ENCODE assay signal across 29 cellular contexts in the genomic region with DNA sequence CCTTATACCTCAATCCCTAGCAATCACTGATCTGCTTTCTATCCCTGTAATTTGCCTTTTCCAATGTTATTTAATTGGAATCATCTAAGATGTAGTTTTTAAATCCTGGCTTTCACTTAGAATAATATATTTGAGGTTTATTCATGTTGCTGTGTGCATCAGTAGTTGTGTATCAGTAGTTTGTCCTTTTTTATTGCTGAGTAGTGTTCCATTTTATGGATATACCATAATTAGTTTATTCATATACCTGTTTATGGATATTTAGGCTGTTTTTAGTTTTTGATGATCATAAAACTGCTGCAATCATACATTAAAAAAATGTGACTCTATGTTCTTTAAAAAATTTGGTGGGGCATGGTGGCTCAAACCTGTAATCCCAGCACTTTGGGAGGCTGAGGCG. TPM values are rescaled to one million over a fixed set of nuclear protein-coding genes. Genes with fewer than 3 reads are reported as not detected.
DNase-seq lines count a peak whose midpoint lies in the region; ATAC-seq, FAIRE-seq and TF ChIP-seq lines count a peak whose summit lies in the region.
"Had no signal": no experiment of that assay in that cellular context is flagged by ENCODE, and none has a peak within 500 bp of the region (broad histone marks: within the 10 kb centered on the region; RNA-seq: fewer than 3 reads in every experiment).

No MANE protein-coding gene starts in this region.

- no peak for ATAC-seq in activated T-cell treated with anti-CD3 and anti-CD28 coated beads, Interleukin-2, amount 50 U/mL, for 72 hours (replicated peaks in 1 of 2)
- ATAC-seq in stimulated activated naive B cell treated with anti-CD40 and anti-IgM and Interleukin-4, amounts not matched to agents 10 μg/mL and 1 μg/mL and 100 μg/mL, for 72 hours (replicated peaks): no peak
- ATAC-seq in effector memory CD8-positive, alpha-beta T cell (replicated peaks): no peak
- ATAC-seq: GM12878 had no signal

- DNase-seq in activated T-cell treated with anti-CD3 and anti-CD28 coated beads, Interleukin-2, amount 50 U/mL, for 72 hours: no peak
- DNase-seq in activated T-cell treated with anti-CD3 and anti-CD28 coated beads for 4 hours: no peak
- DNase-seq in endodermal cell: no peak
- no peak for DNase-seq in stimulated activated naive B cell treated with anti-CD40 and anti-IgM and Interleukin-4, amounts not matched to agents 10 μg/mL and 1 μg/mL and 100 μg/mL, for 72 hours
- DNase-seq in stimulated activated CD4-positive, alpha-beta T cell treated with anti-CD3 and anti-CD28 coated beads, Interleukin-1b, Interleukin-23, amount 100 ng/mL, for 48 hours: no peak
- DNase-seq in effector memory CD8-positive, alpha-beta T cell: no peak
- DNase-seq in small intestine: no peak
- DNase-seq: 8988T; ACHN; BE2C; C1 segment of cervical spinal cord; CD4-positive, alpha-beta memory T cell; CD4-positive, CD25-positive, alpha-beta regulatory T cell; CD8-positive, alpha-beta memory T cell; COR-L47; DMS 273 treated with DMSO at 0.1 percent for 48 hours; DMS153; DMS53; DMS79; DND-41; EL; GDM1 had no signal

- H3K27me3 Mint-ChIP-seq in activated T-cell treated with anti-CD3 and anti-CD28 coated beads, Interleukin-2, amount 50 U/mL, for 72 hours (ENCODE audit: low read depth): no peaks in the 10 kb centered on the region
- H3K27me3 Mint-ChIP-seq in endodermal cell (ENCODE audit: insufficient read depth): peaks cover 4% of the 10 kb centered on the region
- H3K27me3 Mint-ChIP-seq in stimulated activated naive B cell treated with anti-CD40 and anti-IgM and Interleukin-4, amounts not matched to agents 10 μg/mL and 1 μg/mL and 100 μg/mL, for 72 hours: no peaks in the 10 kb centered on the region
- H3K27me3 Mint-ChIP-seq in effector memory CD8-positive, alpha-beta T cell: no peaks in the 10 kb centered on the region
- H3K27me3 Mint-ChIP-seq: CD4-positive, alpha-beta memory T cell; CD4-positive, CD25-positive, alpha-beta regulatory T cell; CD8-positive, alpha-beta memory T cell had no signal

- FAIRE-seq in small intestine (lab: Jason Lieb, UNC): no peak
- FAIRE-seq: A204.1, GM12878, GM12892, GM18507 had no signal

- H3K27me3 ChIP-seq in OCI-LY3 (ENCODE audit: low read depth, low read length): no peaks in the 10 kb centered on the region
- H3K27me3 ChIP-seq in endodermal cell (ENCODE audit: control insufficient read depth, insufficient read depth, low read length, poor library complexity, severe bottlenecking): no peaks in the 10 kb centered on the region
- no peaks in the 10 kb centered on the region for H3K27me3 ChIP-seq in small intestine (ENCODE audit: control insufficient read depth in 2 of 2, insufficient read depth in 2 of 2, low read length in 2 of 2)
- H3K27me3 ChIP-seq: BE2C, BLaER1 had no signal

- H3K9me3 Mint-ChIP-seq in activated T-cell treated with anti-CD3 and anti-CD28 coated beads, Interleukin-2, amount 50 U/mL, for 72 hours: peaks cover 1 to 7% of the 10 kb centered on the region in 2 donors
- peaks cover 11% of the 10 kb centered on the region for H3K9me3 Mint-ChIP-seq in endodermal cell
- peaks cover 5 to 12% of the 10 kb centered on the region in 2 donors for H3K9me3 Mint-ChIP-seq in stimulated activated naive B cell treated with anti-CD40 and anti-IgM and Interleukin-4, amounts not matched to agents 10 μg/mL and 1 μg/mL and 100 μg/mL, for 72 hours
- H3K9me3 Mint-ChIP-seq in effector memory CD8-positive, alpha-beta T cell: no peaks in the 10 kb centered on the region

- H3K4me1 ChIP-seq in OCI-LY3 (ENCODE audit: low read length) (peaks cover 32% of the 10 kb centered on the region), endodermal cell (ENCODE audit: control insufficient read depth, insufficient read depth, low read length) (no peaks in the 10 kb centered on the region), small intestine (ENCODE audit: control insufficient read depth in 2 of 2, insufficient read depth in 1 of 2, low read depth in 1 of 2, low read length in 1 of 2) (peaks cover 0 to 10% of the 10 kb centered on the region in 2 donors)

- WGBS in endodermal cell (ENCODE audit: insufficient coverage in 1 of 2, insufficient read length in 1 of 2), 2 experiments: 100% methylated on average over 1 of the region's 1 CpG; no CpG with 5 or more reads in 1 of the 2 experiments
- WGBS in small intestine, 3 donors: 96 to 100% (median 100%) methylated on average over 1 of the region's 1 CpG

- TF ChIP-seq CTCF in OCI-LY3 (IDR thresholded peaks at IDR 0.05; ENCODE audit: low read depth, low read length): no peak
- no peak for TF ChIP-seq CTCF in endodermal cell (conservative IDR thresholded peaks at IDR 0.05)

- H3K4me1 Mint-ChIP-seq in activated T-cell treated with anti-CD3 and anti-CD28 coated beads, Interleukin-2, amount 50 U/mL, for 72 hours (ENCODE audit: low read depth): peaks cover 30% of the 10 kb centered on the region
- no peaks in the 10 kb centered on the region for H3K4me1 Mint-ChIP-seq in endodermal cell
- H3K4me1 Mint-ChIP-seq in stimulated activated naive B cell treated with anti-CD40 and anti-IgM and Interleukin-4, amounts not matched to agents 10 μg/mL and 1 μg/mL and 100 μg/mL, for 72 hours: peaks cover 32 to 39% of the 10 kb centered on the region in 2 donors
- H3K4me1 Mint-ChIP-seq in effector memory CD8-positive, alpha-beta T cell (ENCODE audit: low read depth in 2 of 2): peaks cover 9 to 22% of the 10 kb centered on the region in 2 donors

- H3K27ac Mint-ChIP-seq in activated T-cell treated with anti-CD3 and anti-CD28 coated beads, Interleukin-2, amount 50 U/mL, for 72 hours: peak overlapping the region; percentile 58
- H3K27ac Mint-ChIP-seq in endodermal cell: no peak overlapping the region
- H3K27ac Mint-ChIP-seq in stimulated activated naive B cell treated with anti-CD40 and anti-IgM and Interleukin-4, amounts not matched to agents 10 μg/mL and 1 μg/mL and 100 μg/mL, for 72 hours: peak overlapping the region; percentile 22
- no peak overlapping the region for H3K27ac Mint-ChIP-seq in effector memory CD8-positive, alpha-beta T cell
- H3K27ac Mint-ChIP-seq: CD14-positive monocyte; CD4-positive, alpha-beta memory T cell; CD4-positive, CD25-positive, alpha-beta regulatory T cell had no signal

- no peaks in the 10 kb centered on the region for H3K79me2 ChIP-seq in OCI-LY3 (ENCODE audit: low read length)

- no peaks in the 10 kb centered on the region for H4K20me1 ChIP-seq in OCI-LY3 (ENCODE audit: insufficient read depth, low read length)
- H4K20me1 ChIP-seq: BLaER1 had no signal

- peaks cover 22 to 52% of the 10 kb centered on the region in 2 donors for H3K36me3 Mint-ChIP-seq in activated T-cell treated with anti-CD3 and anti-CD28 coated beads, Interleukin-2, amount 50 U/mL, for 72 hours (ENCODE audit: insufficient read depth in 2 of 2)
- peaks cover 38% of the 10 kb centered on the region for H3K36me3 Mint-ChIP-seq in endodermal cell (ENCODE audit: low read depth)
- peaks cover 27 to 46% of the 10 kb centered on the region in 2 donors for H3K36me3 Mint-ChIP-seq in stimulated activated naive B cell treated with anti-CD40 and anti-IgM and Interleukin-4, amounts not matched to agents 10 μg/mL and 1 μg/mL and 100 μg/mL, for 72 hours
- peaks cover 10% of the 10 kb centered on the region for H3K36me3 Mint-ChIP-seq in effector memory CD8-positive, alpha-beta T cell (ENCODE audit: insufficient read depth)

- H3K9me3 ChIP-seq in OCI-LY3 (ENCODE audit: insufficient read depth, low read length) (peaks cover 24% of the 10 kb centered on the region), endodermal cell (ENCODE audit: control insufficient read depth, low read length) (peaks cover 31% of the 10 kb centered on the region), small intestine (ENCODE audit: control insufficient read depth, low read depth) (no peaks in the 10 kb centered on the region)
- H3K9me3 ChIP-seq: BE2C had no signal

- no peak overlapping the region for H3K4me3 Mint-ChIP-seq in activated T-cell treated with anti-CD3 and anti-CD28 coated beads, Interleukin-2, amount 50 U/mL, for 72 hours
- no peak overlapping the region for H3K4me3 Mint-ChIP-seq in endodermal cell
- H3K4me3 Mint-ChIP-seq in stimulated activated naive B cell treated with anti-CD40 and anti-IgM and Interleukin-4, amounts not matched to agents 10 μg/mL and 1 μg/mL and 100 μg/mL, for 72 hours: no peak overlapping the region
- no peak overlapping the region for H3K4me3 Mint-ChIP-seq in effector memory CD8-positive, alpha-beta T cell
- H3K4me3 Mint-ChIP-seq: CD14-positive monocyte; CD4-positive, alpha-beta memory T cell; CD4-positive, CD25-positive, alpha-beta regulatory T cell; CD8-positive, alpha-beta memory T cell had no signal

- H3K4me2 ChIP-seq in OCI-LY3 (ENCODE audit: low read length): no peak overlapping the region
- H3K4me2 ChIP-seq: BLaER1 had no signal

- peaks cover 42% of the 10 kb centered on the region for H3K36me3 ChIP-seq in OCI-LY3 (replicated peaks; ENCODE audit: low read depth, low read length)
- H3K36me3 ChIP-seq in endodermal cell (ENCODE audit: control insufficient read depth, insufficient read depth, low read length): peaks cover 43% of the 10 kb centered on the region
- no peaks in the 10 kb centered on the region for H3K36me3 ChIP-seq in small intestine (ENCODE audit: control insufficient read depth in 2 of 2, insufficient read depth in 2 of 2, low read length in 2 of 2)
- H3K36me3 ChIP-seq: BE2C had no signal

- H3K9ac ChIP-seq in OCI-LY3 (ENCODE audit: low read length) (no peak overlapping the region), endodermal cell (ENCODE audit: extremely low read depth, low read length, poor library complexity, severe bottlenecking) (no peak overlapping the region)
- H3K9ac ChIP-seq: BLaER1 had no signal

- no peak overlapping the region for H3K4me3 ChIP-seq in OCI-LY3 (ENCODE audit: low read length)
- peak overlapping the region; percentile 15 for H3K4me3 ChIP-seq in endodermal cell (ENCODE audit: low read length)
- H3K4me3 ChIP-seq in small intestine (ENCODE audit: low read depth in 1 of 2, low read length in 2 of 2): no peak overlapping the region
- H3K4me3 ChIP-seq: BLaER1, GM12878 had no signal

- H3K27ac ChIP-seq in OCI-LY3 (ENCODE audit: low read length): peak overlapping the region; percentile 84; the same call in 1 of the 2 replicates
- no peak overlapping the region for H3K27ac ChIP-seq in endodermal cell (ENCODE audit: low read depth, low read length)
- H3K27ac ChIP-seq in small intestine (ENCODE audit: low read depth in 1 of 2, low read length in 1 of 2): no peak overlapping the region
- H3K27ac ChIP-seq: BLaER1 had no signal

- H2AFZ ChIP-seq in OCI-LY3 (ENCODE audit: low read depth, low read length): no peak overlapping the region

RNA-seq across cellular contexts. Expression of gene FUT8, which starts 43.7 kb away (rescaled TPM):
- 10 to 100 TPM; 49.6 to 59.8 TPM for total RNA-seq in activated T-cell treated with anti-CD3 and anti-CD28 coated beads, Interleukin-2, amount 50 U/mL, for 72 hours
- total RNA-seq in endodermal cell: 10 to 100 TPM; 63.9 to 76.9 TPM
- polyA plus RNA-seq in endodermal cell (2013, experiment 1 of 2): 58.0 TPM
- 53.0 TPM for polyA plus RNA-seq in endodermal cell (2013, experiment 2 of 2)
- 10 to 100 TPM in 1 of 3 donors, 1 to 10 TPM in 2; 4.7 to 52.1 (median 5.1) TPM for polyA plus RNA-seq in small intestine

Comparison
In these comparisons a context has a peak if more than half of its experiments do, and no peak if none do; other contexts are left out.
1. H3K27ac Mint-ChIP-seq: peak in activated T-cell treated with anti-CD3 and anti-CD28 coated beads, Interleukin-2, amount 50 U/mL, for 72 hours (single experiment) and stimulated activated naive B cell treated with anti-CD40 and anti-IgM and Interleukin-4, amounts not matched to agents 10 μg/mL and 1 μg/mL and 100 μg/mL, for 72 hours (single experiment); none in endodermal cell (single experiment) and effector memory CD8-positive, alpha-beta T cell (0 of 2).